In genomic region chr9:6757132-6757987, GRCh38 we compare ENCODE assay signal across 8 cellular contexts. TPM values are rescaled to one million over a fixed set of nuclear protein-coding genes. Genes with fewer than 3 reads are reported as not detected.
A peak's percentile ranks its signal among the peaks of the same experiment; 100 is the strongest.
DNase-seq lines count a peak whose midpoint lies in the region; ATAC-seq, FAIRE-seq and TF ChIP-seq lines count a peak whose summit lies in the region.

Gene KDM4C (plus strand): TSS chr9:6757973. CDS start chr9:6792989, 35,016 bp downstream.

- no peaks in the 10 kb centered on the region for H3K9me3 ChIP-seq in kidney (ENCODE audit: control insufficient read depth in 1 of 2, low read length in 2 of 2)

- peak within 1 kb of the TSS; percentile 99 for H3K27ac ChIP-seq in kidney (ENCODE audit: low read depth in 2 of 2, low read length in 2 of 2)

- H3K4me3 ChIP-seq in kidney (ENCODE audit: low read length in 2 of 2): peak within 1 kb of the TSS; percentile 92 to 97

- H3K36me3 ChIP-seq in kidney (ENCODE audit: control insufficient read depth in 1 of 2, insufficient read depth in 2 of 2, low read length in 2 of 2): no peaks in the 10 kb centered on the region

- ATAC-seq in GM19025 (IDR thresholded peaks at IDR 0.05; ENCODE audit: low read depth, unreplicated experiment): peak; percentile 81
- ATAC-seq in HG03280 (IDR thresholded peaks at IDR 0.05; ENCODE audit: unreplicated experiment): peak; percentile 78

- TF ChIP-seq CTCF in AG09319 (IDR thresholded peaks at IDR 0.05; ENCODE audit: low read depth, low read length): no peak
- TF ChIP-seq CTCF in kidney (IDR thresholded peaks at IDR 0.05; ENCODE audit: borderline replicate concordance, extremely low read depth, insufficient read depth): no peak

- DNase-seq in AG09319 (ENCODE audit: extremely low read depth, low read depth) (peak; percentile 85), NCI-H446 (lab: John Stamatoyannopoulos, UW) (peak; percentile 97 to 100), cerebellum (ENCODE audit: low spot score) (peak; percentile 95), kidney (peak; percentile 99)
- DNase-seq in activated CD4-positive, alpha-beta T cell treated with anti-CD3 and anti-CD28 coated beads for 24 hours (ENCODE audit: low read depth in 2 of 2): peak; percentile 81 to 90
- DNase-seq in stimulated activated CD4-positive, alpha-beta T cell treated with anti-CD3 and anti-CD28 coated beads, Interleukin-15, amount 100 ng/mL, for 1 hour (ENCODE audit: low read depth in 1 of 2, low spot score in 1 of 2): peak; percentile 86 to 89

- FAIRE-seq in kidney (lab: Jason Lieb, UNC): no peak

- H3K4me1 ChIP-seq in kidney (ENCODE audit: control insufficient read depth in 1 of 2, insufficient read depth in 1 of 2, low read depth in 1 of 2, low read length in 2 of 2): peaks cover 0 to 2% of the 10 kb centered on the region in 2 donors

- peak within 1 kb of the TSS; percentile 85 to 99 for H3K9ac ChIP-seq in kidney (ENCODE audit: low read length in 2 of 2)

- intact Hi-C loops in kidney (cut with DNase I): no loop called here

RNA-seq across cellular contexts. Expression of gene KDM4C, which starts in this region (rescaled TPM):
- total RNA-seq in cerebellum (61.5 TPM), kidney (47.1 TPM)
- polyA plus RNA-seq in kidney (ENCODE audit: insufficient read depth, low read depth, low replicate concordance): 7.1 TPM

Comparison
In these comparisons a context has a peak if more than half of its experiments do, and no peak if none do; other contexts are left out.
1. Peak in every context shown above with its lines: DNase-seq, ATAC-seq, H3K4me3 ChIP-seq and H3K27ac ChIP-seq.